In the genomic region with DNA sequence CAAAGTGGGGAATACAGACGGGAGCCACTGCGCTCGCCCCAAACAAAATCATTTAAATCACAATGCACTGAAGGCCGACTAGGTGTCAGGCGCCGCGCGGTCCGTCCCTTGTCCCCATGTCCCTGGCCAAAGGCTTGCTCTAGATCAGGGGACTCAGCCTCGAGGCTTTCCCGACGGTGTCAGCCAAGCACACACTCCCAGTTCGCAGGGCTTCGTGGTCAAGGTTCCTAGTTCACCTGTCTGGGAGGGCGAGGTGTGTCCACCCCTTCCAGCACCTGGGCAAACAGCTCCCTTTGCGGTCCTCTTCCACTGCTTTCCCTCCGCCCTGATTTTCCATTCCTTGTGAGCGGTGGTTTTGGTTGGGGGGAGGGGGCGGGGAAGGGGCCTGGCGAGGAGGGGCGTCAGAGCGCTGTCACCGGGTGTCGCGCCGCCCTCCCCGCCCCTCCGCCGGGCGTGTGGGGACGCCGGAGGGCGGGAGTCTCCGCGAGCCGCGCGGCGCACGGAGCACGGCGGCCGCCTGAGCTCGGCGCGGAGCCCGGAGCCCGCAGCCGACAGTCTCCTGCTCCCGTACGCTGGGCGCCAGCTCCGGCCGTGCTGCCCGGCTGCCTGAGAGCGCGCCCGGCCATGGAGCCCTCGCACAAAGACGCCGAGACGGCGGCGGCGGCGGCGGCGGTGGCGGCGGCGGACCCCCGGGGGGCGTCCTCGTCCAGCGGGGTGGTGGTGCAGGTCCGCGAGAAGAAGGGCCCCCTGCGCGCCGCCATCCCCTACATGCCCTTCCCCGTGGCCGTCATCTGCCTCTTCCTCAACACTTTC, we compare ENCODE assay signal across 9 cellular contexts. TPM values are rescaled to one million over a fixed set of nuclear protein-coding genes. Genes with fewer than 3 reads are reported as not detected.
DNase-seq lines count a peak whose midpoint lies in the region; ATAC-seq and TF ChIP-seq lines count a peak whose summit lies in the region.
"Had no signal": no experiment of that assay in that cellular context is flagged by ENCODE, and none has a peak within 500 bp of the region (broad histone marks: within the 10 kb centered on the region; RNA-seq: fewer than 3 reads in every experiment).

A gene with protein sequence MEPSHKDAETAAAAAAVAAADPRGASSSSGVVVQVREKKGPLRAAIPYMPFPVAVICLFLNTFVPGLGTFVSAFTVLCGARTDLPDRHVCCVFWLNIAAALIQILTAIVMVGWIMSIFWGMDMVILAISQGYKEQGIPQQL (plus strand): TSS at position 484 of the 813 bp plus-strand sequence. CDS start 141 bp downstream, at position 625.

- H3K4me3 Mint-ChIP-seq in osteocyte (ENCODE audit: unreplicated experiment), result peak within 1 kb of the TSS; percentile 57
- no peak within 1 kb of the TSS for H3K4me3 Mint-ChIP-seq in activated T-helper 1 cell treated with anti-CD3 and anti-CD28 coated beads, Interleukin-12 subunit alpha, Interleukin-12 subunit beta, Interleukin-2, Interleukin-4 antibody, amounts not matched to agents 30 ng/mL and 10 ng/mL and 1 ng/mL, durations not matched to agents 14 hours and 24 hours and 36 hours

- no peaks in the 10 kb centered on the region for H3K36me3 Mint-ChIP-seq in osteocyte (ENCODE audit: unreplicated experiment)
- H3K36me3 Mint-ChIP-seq in activated T-helper 1 cell treated with anti-CD3 and anti-CD28 coated beads, Interleukin-12 subunit alpha, Interleukin-12 subunit beta, Interleukin-2, Interleukin-4 antibody, amounts not matched to agents 30 ng/mL and 10 ng/mL and 1 ng/mL, durations not matched to agents 14 hours and 24 hours and 36 hours (ENCODE audit: low read depth), result no peaks in the 10 kb centered on the region

- no peak within 1 kb of the TSS for H3K27ac Mint-ChIP-seq in osteocyte (ENCODE audit: unreplicated experiment)
- H3K27ac Mint-ChIP-seq in activated T-helper 1 cell treated with anti-CD3 and anti-CD28 coated beads, Interleukin-12 subunit alpha, Interleukin-12 subunit beta, Interleukin-2, Interleukin-4 antibody, amounts not matched to agents 30 ng/mL and 10 ng/mL and 1 ng/mL, durations not matched to agents 14 hours and 24 hours and 36 hours, result no peak within 1 kb of the TSS

- no peaks in the 10 kb centered on the region for H3K36me3 ChIP-seq in MG63

- peak; percentile 93 for DNase-seq in DMS53 (lab: John Stamatoyannopoulos, UW)
- peak; percentile 45 for DNase-seq in MG63
- peak; percentile 44 for DNase-seq in activated T-cell treated with anti-CD3 and anti-CD28 coated beads, Interleukin-2, amount 50 U/mL, for 1 hour
- peak; percentile 23 for DNase-seq in globus pallidus (ENCODE audit: low spot score)
- no peak for DNase-seq in osteocyte (ENCODE audit: extremely low spot score, unreplicated experiment)
- DNase-seq in activated T-helper 1 cell treated with anti-CD3 and anti-CD28 coated beads, Interleukin-12 subunit alpha, Interleukin-12 subunit beta, Interleukin-2, Interleukin-4 antibody, amounts not matched to agents 30 ng/mL and 10 ng/mL and 1 ng/mL, durations not matched to agents 14 hours and 24 hours and 36 hours (ENCODE audit: low spot score), result no peak
- DNase-seq in SK-N-DZ (ENCODE audit: low spot score), result no peak

- no peak for ATAC-seq in GM19324 (IDR thresholded peaks at IDR 0.05; ENCODE audit: low FRiP score, unreplicated experiment)

- TF ChIP-seq CTCF in osteocyte (IDR thresholded peaks at IDR 0.05), result no peak

- intact Hi-C loops in activated T-helper 1 cell treated with anti-CD3 and anti-CD28 coated beads, Interleukin-12 subunit alpha, Interleukin-12 subunit beta, Interleukin-2, Interleukin-4 antibody, amounts not matched to agents 30 ng/mL and 10 ng/mL and 1 ng/mL, durations not matched to agents 14 hours and 24 hours and 36 hours (cut with micrococcal nuclease), result loop anchor here (5.0 kb wide), 2 partner anchors 59 to 189 kb away; a partner anchor contains a TSS

- H3K9me3 Mint-ChIP-seq in osteocyte (ENCODE audit: unreplicated experiment), result no peaks in the 10 kb centered on the region
- no peaks in the 10 kb centered on the region for H3K9me3 Mint-ChIP-seq in activated T-helper 1 cell treated with anti-CD3 and anti-CD28 coated beads, Interleukin-12 subunit alpha, Interleukin-12 subunit beta, Interleukin-2, Interleukin-4 antibody, amounts not matched to agents 30 ng/mL and 10 ng/mL and 1 ng/mL, durations not matched to agents 14 hours and 24 hours and 36 hours

- H3K9me3 ChIP-seq in MG63, result no peaks in the 10 kb centered on the region

- peaks cover 22% of the 10 kb centered on the region for H3K27me3 ChIP-seq in MG63

- H3K4me1 Mint-ChIP-seq in osteocyte (ENCODE audit: unreplicated experiment), result peaks cover 13% of the 10 kb centered on the region
- peaks cover 5% of the 10 kb centered on the region for H3K4me1 Mint-ChIP-seq in activated T-helper 1 cell treated with anti-CD3 and anti-CD28 coated beads, Interleukin-12 subunit alpha, Interleukin-12 subunit beta, Interleukin-2, Interleukin-4 antibody, amounts not matched to agents 30 ng/mL and 10 ng/mL and 1 ng/mL, durations not matched to agents 14 hours and 24 hours and 36 hours (ENCODE audit: low read depth)

- peak within 1 kb of the TSS; percentile 28 for H3K4me3 ChIP-seq in MG63

- H3K27me3 Mint-ChIP-seq in osteocyte (ENCODE audit: unreplicated experiment), result peaks cover 68% of the 10 kb centered on the region
- H3K27me3 Mint-ChIP-seq in activated T-helper 1 cell treated with anti-CD3 and anti-CD28 coated beads, Interleukin-12 subunit alpha, Interleukin-12 subunit beta, Interleukin-2, Interleukin-4 antibody, amounts not matched to agents 30 ng/mL and 10 ng/mL and 1 ng/mL, durations not matched to agents 14 hours and 24 hours and 36 hours (ENCODE audit: insufficient read depth), result peaks cover 78% of the 10 kb centered on the region

RNA-seq across cellular contexts. Expression of the gene that starts here (rescaled TPM):
- total RNA-seq in MG63 (2014; rRNA removed; shearing (Covaris generic); ENCODE audit: low replicate concordance), result not detected in 2 replicates
- total RNA-seq in osteocyte, result 0.34 and 0.35 TPM in 2 replicates
- not detected in 2 replicates for total RNA-seq in activated T-helper 1 cell treated with anti-CD3 and anti-CD28 coated beads, Interleukin-12 subunit alpha, Interleukin-12 subunit beta, Interleukin-2, Interleukin-4 antibody, amounts not matched to agents 30 ng/mL and 10 ng/mL and 1 ng/mL, durations not matched to agents 14 hours and 24 hours and 36 hours
- not detected in 2 replicates for polyA plus RNA-seq in SK-N-DZ (2014; cell fraction: cytosol; rRNA removed)
- polyA plus RNA-seq in SK-N-DZ (2014; cell fraction: nucleus; rRNA removed), result 0.05 TPM in 1 of 2 replicates, not detected in the other
- total RNA-seq: NCI-H460 had no signal

Comparison
In these comparisons a context has a peak if more than half of its experiments do, and no peak if none do; other contexts are left out.
1. Peak in DNase-seq and H3K4me3 ChIP-seq in MG63; RNA of the gene not detected or under 1 TPM.
2. DNase-seq: peak in DMS53 (single experiment), activated T-cell treated with anti-CD3 and anti-CD28 coated beads, Interleukin-2, amount 50 U/mL, for 1 hour (single experiment) and globus pallidus (single experiment); none in osteocyte (single experiment), activated T-helper 1 cell treated with anti-CD3 and anti-CD28 coated beads, Interleukin-12 subunit alpha, Interleukin-12 subunit beta, Interleukin-2, Interleukin-4 antibody, amounts not matched to agents 30 ng/mL and 10 ng/mL and 1 ng/mL, durations not matched to agents 14 hours and 24 hours and 36 hours (single experiment) and SK-N-DZ (single experiment).